Comparison of ENCODE assay signal across 26 cellular contexts in genomic region chr3:55795736-55796135, GRCh38.
DNase-seq lines count a peak whose midpoint lies in the region; ATAC-seq, FAIRE-seq and TF ChIP-seq lines count a peak whose summit lies in the region.
"Had no signal": no experiment of that assay in that cellular context is flagged by ENCODE, and none has a peak within 500 bp of the region (broad histone marks: within the 10 kb centered on the region; RNA-seq: fewer than 3 reads in every experiment).

No MANE protein-coding gene starts in this region.

- TF ChIP-seq CTCF in AG04449 (IDR thresholded peaks at IDR 0.05; ENCODE audit: insufficient read depth, low read length, missing control alignments) = no peak
- TF ChIP-seq CTCF in bronchial epithelial cell (IDR thresholded peaks at IDR 0.05; ENCODE audit: insufficient read depth, low read length, severe bottlenecking) = no peak

- H3K27me3 ChIP-seq in bronchial epithelial cell (ENCODE audit: control insufficient read depth, insufficient read depth, low read length) (no peaks in the 10 kb centered on the region), H7 (ENCODE audit: control insufficient read depth, insufficient read depth, low read length) (no peaks in the 10 kb centered on the region)
- H3K27me3 ChIP-seq: dorsolateral prefrontal cortex, heart right ventricle, MG63 had no signal

- no peaks in the 10 kb centered on the region for H3K36me3 ChIP-seq in bronchial epithelial cell (ENCODE audit: control insufficient read depth, insufficient read depth, low read length)
- no peaks in the 10 kb centered on the region for H3K36me3 ChIP-seq in H7 (replicated peaks; ENCODE audit: control insufficient read depth, insufficient read depth, low read length)
- H3K36me3 ChIP-seq: heart right ventricle, MG63 had no signal

- ATAC-seq in HG02852 (IDR thresholded peaks at IDR 0.05; ENCODE audit: unreplicated experiment) = no peak
- ATAC-seq: activated CD8-positive, alpha-beta T cell treated with anti-CD3 and anti-CD28 coated beads for 36 hours; activated naive CD4-positive, alpha-beta T cell treated with anti-CD3 and anti-CD28 coated beads, Interleukin-2, amount 50 U/mL, for 72 hours; heart right ventricle; natural killer cell; T-helper 17 cell had no signal

- DNase-seq in AG04449 (ENCODE audit: low read depth, low spot score) (peak; percentile 26), LHCN-M2 (ENCODE audit: low read depth) (peak; percentile 5), bronchial epithelial cell (ENCODE audit: low read depth) (peak; percentile 74), kidney tubule cell (ENCODE audit: low spot score) (peak; percentile 89), HK-2 (ENCODE audit: unreplicated experiment) (no peak), mesenteric fat pad (ENCODE audit: low spot score) (no peak), H7 (no peak)
- DNase-seq: activated CD8-positive, alpha-beta T cell treated with anti-CD3 and anti-CD28 coated beads for 36 hours; aorta; CD8-positive, alpha-beta memory T cell; dorsolateral prefrontal cortex; GF-D8; HCEC 1CT; heart right ventricle; KBM-7; natural killer cell; NCI-H1105 treated with DMSO at 0.1 percent for 48 hours; NCI-H2081 treated with DMSO at 0.1 percent for 48 hours; SK-N-SH; small intestine; T-helper 17 cell had no signal

- FAIRE-seq in bronchial epithelial cell (lab: Jason Lieb, UNC) = no peak
- FAIRE-seq: A204.1, GM19239, small intestine had no signal

- POLR2A ChIA-PET in AG04449 (lab: Yijun Ruan, JAX) = no interaction called here

- H3K4me3 ChIP-seq in AG04449 (ENCODE audit: low read depth, low read length) (no peak overlapping the region), bronchial epithelial cell (ENCODE audit: low read depth, low read length) (no peak overlapping the region), H7 (ENCODE audit: insufficient read depth, low read depth, low read length) (no peak overlapping the region)
- H3K4me3 ChIP-seq: dorsolateral prefrontal cortex, heart right ventricle, MG63 had no signal

- CTCF ChIA-PET in AG04449 (lab: Yijun Ruan, JAX) = no interaction called here

Comparison
In these comparisons a context has a peak if more than half of its experiments do, and no peak if none do; other contexts are left out.
1. DNase-seq: peak in AG04449 (single experiment), LHCN-M2 (single experiment), bronchial epithelial cell (single experiment) and kidney tubule cell (single experiment); none in HK-2 (single experiment), mesenteric fat pad (single experiment) and H7 (single experiment).